ENCODE assay signal across 16 cellular contexts in the genomic region with DNA sequence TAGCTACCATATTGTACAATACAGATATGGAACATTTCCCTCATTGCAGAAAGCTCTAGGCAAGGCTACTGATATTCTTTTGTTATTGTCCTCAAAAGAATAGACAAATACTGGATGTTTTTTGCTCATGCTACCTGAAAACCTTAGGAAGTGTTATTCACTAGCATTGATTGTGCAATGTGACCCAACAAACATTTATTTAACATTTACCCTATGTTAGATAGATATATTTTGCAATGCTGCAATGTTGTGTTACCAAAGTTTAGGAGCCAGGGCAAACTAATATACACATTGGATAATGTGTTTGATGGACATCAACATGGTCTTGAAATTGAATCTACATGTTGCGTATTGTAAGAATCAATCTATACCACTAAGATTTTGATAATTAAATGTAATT.
DNase-seq lines count a peak whose midpoint lies in the region; ATAC-seq and TF ChIP-seq lines count a peak whose summit lies in the region.
"Had no signal": no experiment of that assay in that cellular context is flagged by ENCODE, and none has a peak within 500 bp of the region (broad histone marks: within the 10 kb centered on the region; RNA-seq: fewer than 3 reads in every experiment).

No MANE protein-coding gene starts in this region.

- H2AK5ac ChIP-seq in mesenchymal stem cell (ENCODE audit: low read length, severe bottlenecking): no peak overlapping the region

- H3K4me1 ChIP-seq in breast epithelium (no peaks in the 10 kb centered on the region), SJCRH30 (peaks cover 33% of the 10 kb centered on the region), mesenchymal stem cell (ENCODE audit: control insufficient read depth, insufficient read depth, low read depth, low read length) (no peaks in the 10 kb centered on the region)
- H3K4me1 ChIP-seq: BE2C had no signal

- no peaks in the 10 kb centered on the region for H3K9me3 Mint-ChIP-seq in MCF 10A (ENCODE audit: unreplicated experiment)
- H3K9me3 Mint-ChIP-seq in activated T-helper 17 cell treated with anti-CD3 and anti-CD28 coated beads, Interleukin-2, amount 50 U/mL, for 72 hours: no peaks in the 10 kb centered on the region
- H3K9me3 Mint-ChIP-seq: CD8-positive, alpha-beta memory T cell; GM23338; H9; HFFc6 had no signal

- H3K36me3 ChIP-seq in breast epithelium: no peaks in the 10 kb centered on the region
- H3K36me3 ChIP-seq in SJCRH30: no peaks in the 10 kb centered on the region
- no peaks in the 10 kb centered on the region for H3K36me3 ChIP-seq in mesenchymal stem cell (ENCODE audit: control insufficient read depth in 1 of 2, insufficient read depth in 2 of 2, low read depth in 1 of 2, low read length in 2 of 2)
- H3K36me3 ChIP-seq: BE2C had no signal

- no peak overlapping the region for H3K23ac ChIP-seq in mesenchymal stem cell (ENCODE audit: low read length in 2 of 2)

- intact Hi-C loops in MCF 10A (cut with micrococcal nuclease): loop anchor here (1.0 to 5.0 kb wide), 6 partner anchors 90 to 1108 kb away; no protein-coding TSS in a partner anchor
- intact Hi-C loops in breast epithelium (cut with DNase I; ENCODE audit: low total_unique reads): no loop called here

- H3K36me3 Mint-ChIP-seq in MCF 10A (ENCODE audit: insufficient read depth, unreplicated experiment): no peaks in the 10 kb centered on the region
- no peaks in the 10 kb centered on the region for H3K36me3 Mint-ChIP-seq in activated T-helper 17 cell treated with anti-CD3 and anti-CD28 coated beads, Interleukin-2, amount 50 U/mL, for 72 hours (ENCODE audit: low read depth)
- H3K36me3 Mint-ChIP-seq: CD14-positive monocyte; CD8-positive, alpha-beta memory T cell had no signal

- H3K27ac Mint-ChIP-seq in MCF 10A (ENCODE audit: low read depth, unreplicated experiment): no peak overlapping the region
- no peak overlapping the region for H3K27ac Mint-ChIP-seq in activated T-helper 17 cell treated with anti-CD3 and anti-CD28 coated beads, Interleukin-2, amount 50 U/mL, for 72 hours
- H3K27ac Mint-ChIP-seq: CD8-positive, alpha-beta memory T cell; HFFc6 had no signal

- H3K9ac ChIP-seq in mesenchymal stem cell (ENCODE audit: low read length): peak overlapping the region; percentile 70

- no peak overlapping the region for H3K14ac ChIP-seq in mesenchymal stem cell (ENCODE audit: low read length in 2 of 2)

- CTCF ChIA-PET in MCF 10A (lab: Yijun Ruan, JAX): interaction anchor here (0.6 to 3.4 kb wide), 36 partner anchors 8 to 793 kb away, joined by 3 to 27 read pairs (median 5); no protein-coding TSS in a partner anchor

- no peak overlapping the region for H2BK15ac ChIP-seq in mesenchymal stem cell (ENCODE audit: low read depth, poor library complexity, severe bottlenecking)

- POLR2A ChIA-PET in MCF 10A (lab: Yijun Ruan, JAX): interaction anchor here (1.0 to 3.0 kb wide), 7 partner anchors 48 to 555 kb away, joined by 3 to 14 read pairs (median 4); no protein-coding TSS in a partner anchor

- DNase-seq in MCF 10A (ENCODE audit: unreplicated experiment) (peak; percentile 24), breast epithelium (ENCODE audit: low spot score in 2 of 2) (no peak), SJCRH30 (no peak), mesenchymal stem cell (no peak), inferior parietal cortex (ENCODE audit: extremely low spot score) (no peak), occipital lobe (lab: John Stamatoyannopoulos, UW) (no peak)
- DNase-seq in activated CD4-positive, alpha-beta T cell treated with anti-CD3 and anti-CD28 coated beads, Interleukin-2, amount 50 U/mL, for 1 hour: no peak
- DNase-seq: 8988T; CD8-positive, alpha-beta memory T cell; NCI-H446 treated with DMSO at 0.1 percent for 48 hours had no signal

- H3K4me3 Mint-ChIP-seq in MCF 10A (ENCODE audit: unreplicated experiment): no peak overlapping the region
- no peak overlapping the region for H3K4me3 Mint-ChIP-seq in activated T-helper 17 cell treated with anti-CD3 and anti-CD28 coated beads, Interleukin-2, amount 50 U/mL, for 72 hours
- H3K4me3 Mint-ChIP-seq: CD14-positive monocyte; CD8-positive, alpha-beta memory T cell; GM23338; H9; HFFc6 had no signal

- H2BK12ac ChIP-seq in mesenchymal stem cell (ENCODE audit: low read length in 2 of 2): no peak overlapping the region

- TF ChIP-seq CTCF in MCF 10A (IDR thresholded peaks at IDR 0.05; ENCODE audit: unreplicated experiment) (no peak), breast epithelium (IDR thresholded peaks at IDR 0.05) (no peak)

- TF ChIP-seq POLR2A in breast epithelium (IDR thresholded peaks at IDR 0.05): no peak

- no CpG with 5 or more reads among the region's 1 CpG for WGBS in mesenchymal stem cell

- H2BK120ac ChIP-seq in mesenchymal stem cell (ENCODE audit: low read depth, low read length): no peak overlapping the region

- no peaks in the 10 kb centered on the region for H3K27me3 Mint-ChIP-seq in MCF 10A (ENCODE audit: insufficient read depth, unreplicated experiment)
- H3K27me3 Mint-ChIP-seq in activated T-helper 17 cell treated with anti-CD3 and anti-CD28 coated beads, Interleukin-2, amount 50 U/mL, for 72 hours: peaks cover 3% of the 10 kb centered on the region

- H3K4me3 ChIP-seq in breast epithelium (no peak overlapping the region), SJCRH30 (no peak overlapping the region), mesenchymal stem cell (ENCODE audit: insufficient read depth in 1 of 2, low read depth in 1 of 2, low read length in 2 of 2) (no peak overlapping the region)
- H3K4me3 ChIP-seq: GM23338 had no signal

- no peak overlapping the region for H4K91ac ChIP-seq in mesenchymal stem cell (ENCODE audit: low read length)

- H3K9me3 ChIP-seq in breast epithelium: no peaks in the 10 kb centered on the region
- no peaks in the 10 kb centered on the region for H3K9me3 ChIP-seq in SJCRH30 (replicated peaks)
- no peaks in the 10 kb centered on the region for H3K9me3 ChIP-seq in mesenchymal stem cell (ENCODE audit: control insufficient read depth, low read length)
- H3K9me3 ChIP-seq: BE2C had no signal

- no peak overlapping the region for H2BK5ac ChIP-seq in mesenchymal stem cell (ENCODE audit: low read depth, low read length, poor library complexity, severe bottlenecking)

- H3K4me1 Mint-ChIP-seq in MCF 10A (ENCODE audit: insufficient read depth, unreplicated experiment): peaks cover 9% of the 10 kb centered on the region
- no peaks in the 10 kb centered on the region for H3K4me1 Mint-ChIP-seq in activated T-helper 17 cell treated with anti-CD3 and anti-CD28 coated beads, Interleukin-2, amount 50 U/mL, for 72 hours
- H3K4me1 Mint-ChIP-seq: CD8-positive, alpha-beta memory T cell had no signal

- ATAC-seq in activated T-helper 17 cell treated with anti-CD3 and anti-CD28 coated beads, Interleukin-2, amount 50 U/mL, for 72 hours (replicated peaks): no peak

- no peak overlapping the region for H3K4me2 ChIP-seq in mesenchymal stem cell (ENCODE audit: low read length, poor library complexity, severe bottlenecking)
- H3K4me2 ChIP-seq: GM23338 had no signal

- H2AFZ ChIP-seq in mesenchymal stem cell (ENCODE audit: low read depth, low read length): no peak overlapping the region
- H2AFZ ChIP-seq: GM23338 had no signal

- BruUV-seq in MCF 10A (replicated peaks; lab: Mats Ljungman, UMichigan): no TSS peak

- H4K8ac ChIP-seq in mesenchymal stem cell (ENCODE audit: low read length): no peak overlapping the region

- no peak overlapping the region for H3K4ac ChIP-seq in mesenchymal stem cell (ENCODE audit: low read depth in 1 of 2, low read length in 2 of 2)

- H3K18ac ChIP-seq in mesenchymal stem cell (ENCODE audit: low read depth in 1 of 2, low read length in 2 of 2): no peak overlapping the region

- no peaks in the 10 kb centered on the region for H3K27me3 ChIP-seq in breast epithelium
- no peaks in the 10 kb centered on the region for H3K27me3 ChIP-seq in SJCRH30
- H3K27me3 ChIP-seq in mesenchymal stem cell (ENCODE audit: control insufficient read depth in 1 of 2, insufficient read depth in 1 of 2, low read length in 2 of 2): no peaks in the 10 kb centered on the region
- H3K27me3 ChIP-seq: BE2C had no signal

- H3K27ac ChIP-seq in breast epithelium (no peak overlapping the region), SJCRH30 (peak overlapping the region; percentile 41; the same call in 1 of the 2 replicates), mesenchymal stem cell (ENCODE audit: low read length, poor library complexity, severe bottlenecking) (no peak overlapping the region)

- H3K79me1 ChIP-seq in mesenchymal stem cell (replicated peaks; ENCODE audit: low read length, poor library complexity, severe bottlenecking): no peaks in the 10 kb centered on the region
